ENCODE assay signal across 1 cellular context in genomic region chr6:132598473-132598872, GRCh38.
A peak's percentile ranks its signal among the peaks of the same experiment; 100 is the strongest.
TF ChIP-seq lines count a peak whose summit lies in the region.

No MANE protein-coding gene starts in this region.

TF ChIP-seq in HepG2, 621 proteins besides CTCF, POLR2A, EP300 and RAD21:
- TF ChIP-seq ZNF737 (CRISPR knock-in tag; IDR thresholded peaks at IDR 0.05; ENCODE audit: borderline replicate concordance): no peak
- no peak for TF ChIP-seq ZSCAN25 (CRISPR knock-in tag; IDR thresholded peaks at IDR 0.05)
- TF ChIP-seq KIAA2018 (CRISPR knock-in tag; IDR thresholded peaks at IDR 0.05; ENCODE audit: borderline replicate concordance): no peak
- TF ChIP-seq ZNF414 (CRISPR knock-in tag; IDR thresholded peaks at IDR 0.05): no peak
- no peak for TF ChIP-seq FOSL2 (CRISPR knock-in tag; IDR thresholded peaks at IDR 0.05)
- no peak for TF ChIP-seq ZFP1 (CRISPR knock-in tag; IDR thresholded peaks at IDR 0.05)
- no peak for TF ChIP-seq HMGXB3 (CRISPR knock-in tag; IDR thresholded peaks at IDR 0.05; ENCODE audit: borderline replicate concordance)
- no peak for TF ChIP-seq TBL1XR1 (IDR thresholded peaks at IDR 0.05; ENCODE audit: borderline replicate concordance, low read length, partially characterized antibody)
- TF ChIP-seq PHB2 (IDR thresholded peaks at IDR 0.05; ENCODE audit: partially characterized antibody): no peak
- peak; percentile 48 for TF ChIP-seq ZMYM4 (CRISPR knock-in tag; IDR thresholded peaks at IDR 0.05)
- TF ChIP-seq FOXO1 (CRISPR knock-in tag; IDR thresholded peaks at IDR 0.05): 0 out of 2 replicates have a peak, but pooled peaks have one; percentile 30
- TF ChIP-seq ZC3H13 (CRISPR knock-in tag; IDR thresholded peaks at IDR 0.05): no peak
- TF ChIP-seq HMGXB4 (CRISPR knock-in tag; IDR thresholded peaks at IDR 0.05; ENCODE audit: borderline replicate concordance in 1 of 2, low read depth in 1 of 2): no peak
- TF ChIP-seq NR2F1 (CRISPR knock-in tag; IDR thresholded peaks at IDR 0.05): 0 out of 4 replicates have a peak, but pooled peaks of 1 of the 2 experiments have one; percentile 12
- no peak for TF ChIP-seq SRSF1 (optimal IDR thresholded peaks at IDR 0.05; ENCODE audit: low read depth, low read length)
- no peak for TF ChIP-seq SCMH1 (CRISPR knock-in tag; IDR thresholded peaks at IDR 0.05; ENCODE audit: borderline replicate concordance)
- peak; percentile 41 for TF ChIP-seq STAG1 (CRISPR knock-in tag; IDR thresholded peaks at IDR 0.05)
- TF ChIP-seq ATF7 (IDR thresholded peaks at IDR 0.05): no peak
- no peak for TF ChIP-seq ATF7 (CRISPR knock-in tag; IDR thresholded peaks at IDR 0.05)
- TF ChIP-seq RNF2 (conservative IDR thresholded peaks at IDR 0.05; ENCODE audit: low read depth): 0 out of 2 replicates have a peak, but pooled peaks have one; percentile 36
- TF ChIP-seq FOXM1 (CRISPR knock-in tag; IDR thresholded peaks at IDR 0.05): no peak
- no peak for TF ChIP-seq ZNF274 (CRISPR knock-in tag; IDR thresholded peaks at IDR 0.05)
- no peak for TF ChIP-seq ZNF761 (CRISPR knock-in tag; conservative IDR thresholded peaks at IDR 0.05)
- TF ChIP-seq MEF2D (CRISPR knock-in tag; IDR thresholded peaks at IDR 0.05): no peak
- no peak for TF ChIP-seq JUNB (CRISPR knock-in tag; IDR thresholded peaks at IDR 0.05; ENCODE audit: borderline replicate concordance)
- TF ChIP-seq SAP130 (CRISPR knock-in tag; IDR thresholded peaks at IDR 0.05; ENCODE audit: low read depth): no peak
- TF ChIP-seq ZNF44 (CRISPR knock-in tag; IDR thresholded peaks at IDR 0.05): no peak
- TF ChIP-seq ATF5 (CRISPR knock-in tag; IDR thresholded peaks at IDR 0.05; ENCODE audit: low read depth): no peak
- TF ChIP-seq SKI (IDR thresholded peaks at IDR 0.05; ENCODE audit: partially characterized antibody): no peak
- no peak for TF ChIP-seq ZFP36L2 (CRISPR knock-in tag; IDR thresholded peaks at IDR 0.05)
- TF ChIP-seq FOSL1 (CRISPR knock-in tag; IDR thresholded peaks at IDR 0.05; ENCODE audit: borderline replicate concordance): no peak
- TF ChIP-seq ARNT (IDR thresholded peaks at IDR 0.05): no peak
- TF ChIP-seq HOMEZ (CRISPR knock-in tag; IDR thresholded peaks at IDR 0.05; ENCODE audit: low read depth): no peak
- TF ChIP-seq SMC3 (IDR thresholded peaks at IDR 0.05; ENCODE audit: low read length): peak; percentile 27; the same call in 1 of the 2 replicates
- no peak for TF ChIP-seq ZNF580 (CRISPR knock-in tag; IDR thresholded peaks at IDR 0.05; ENCODE audit: borderline replicate concordance, low read depth)
- no peak for TF ChIP-seq FOXK2 (IDR thresholded peaks at IDR 0.05)
- TF ChIP-seq ZNF335 (CRISPR knock-in tag; IDR thresholded peaks at IDR 0.05): no peak
